In the genomic region with DNA sequence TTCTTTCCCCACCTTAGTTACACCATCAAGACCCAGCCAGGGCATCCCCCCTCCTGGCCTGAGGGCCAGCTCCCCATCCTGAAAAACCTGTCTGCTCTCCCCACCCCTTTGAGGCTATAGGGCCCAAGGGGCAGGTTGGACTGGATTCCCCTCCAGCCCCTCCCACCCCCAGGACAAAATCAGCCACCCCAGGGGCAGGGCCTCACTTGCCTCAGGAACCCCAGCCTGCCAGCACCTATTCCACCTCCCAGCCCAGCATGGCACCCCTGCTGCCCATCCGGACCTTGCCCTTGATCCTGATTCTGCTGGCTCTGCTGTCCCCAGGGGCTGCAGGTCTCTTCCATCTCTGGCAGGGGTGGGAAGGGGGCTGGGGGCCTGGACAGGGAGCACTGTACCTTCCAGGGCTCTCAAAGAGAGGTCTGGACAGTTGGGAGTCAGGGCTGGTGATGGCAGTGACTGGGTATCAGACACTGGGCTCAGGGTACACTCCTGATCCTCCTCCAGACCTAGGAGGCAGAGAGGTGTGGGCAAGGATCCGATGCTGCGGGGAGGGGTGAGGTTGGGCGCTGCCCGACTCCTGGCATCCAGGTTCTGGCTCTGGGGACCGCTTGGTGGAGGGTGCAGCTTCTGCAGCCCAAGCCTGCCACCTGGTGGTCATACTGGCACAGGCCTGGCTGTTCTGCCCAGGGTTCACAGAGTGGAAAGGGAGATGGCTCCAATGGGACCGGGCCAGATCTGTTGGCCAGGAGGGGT, we compare ENCODE assay signal across 8 cellular contexts. TPM values are rescaled to one million over a fixed set of nuclear protein-coding genes. Genes with fewer than 3 reads are reported as not detected.
A peak's percentile ranks its signal among the peaks of the same experiment; 100 is the strongest.
DNase-seq lines count a peak whose midpoint lies in the region; ATAC-seq and TF ChIP-seq lines count a peak whose summit lies in the region.

A gene (plus strand): TSS at position 205 of the 753 bp plus-strand sequence. CDS start 53 bp downstream, at position 258.

- H3K36me3 ChIP-seq in stomach = no peaks in the 10 kb centered on the region

- no peaks in the 10 kb centered on the region for H3K9me3 ChIP-seq in stomach

- H3K4me1 Mint-ChIP-seq in neural crest cell = peaks cover 10% of the 10 kb centered on the region

- TF ChIP-seq EP300 in stomach (IDR thresholded peaks at IDR 0.05) = no peak

- ATAC-seq in GM19043 (IDR thresholded peaks at IDR 0.05; ENCODE audit: low read depth, unreplicated experiment) = peak; percentile 64

- H3K27me3 ChIP-seq in stomach = peaks cover 0 to 22% (median 0%) of the 10 kb centered on the region in 3 donors

- no peaks in the 10 kb centered on the region for H3K9me3 Mint-ChIP-seq in neural crest cell

- H3K27me3 Mint-ChIP-seq in neural crest cell (ENCODE audit: low read depth) = peaks cover 40% of the 10 kb centered on the region

- H3K27ac ChIP-seq in stomach = no peak within 1 kb of the TSS

- H3K4me3 Mint-ChIP-seq in neural crest cell = no peak within 1 kb of the TSS

- H3K27ac Mint-ChIP-seq in neural crest cell (ENCODE audit: unreplicated experiment) = no peak within 1 kb of the TSS

- DNase-seq in AG09309 (ENCODE audit: low read depth) = peak; percentile 25
- DNase-seq in KG1 (lab: John Stamatoyannopoulos, UW) = peak; percentile 87
- peak; percentile 74 for DNase-seq in RPMI7951 (ENCODE audit: low read depth)
- peak; percentile 77 for DNase-seq in activated T-helper 1 cell treated with Interleukin-2 at 50 U/mL for 16 hours (ENCODE audit: low read depth)
- DNase-seq in fibroblast of peridontal ligament (ENCODE audit: extremely low read depth) = peak; percentile 71
- DNase-seq in neural crest cell (ENCODE audit: low read depth, low spot score) = peak; percentile 92
- peak; percentile 93 for DNase-seq in stomach

- TF ChIP-seq CTCF in AG09309 (IDR thresholded peaks at IDR 0.05; ENCODE audit: control insufficient read depth, insufficient read depth, low read depth, low read length, missing control alignments) (peak; percentile 97), neural crest cell (conservative IDR thresholded peaks at IDR 0.05) (peak; percentile 96), stomach (IDR thresholded peaks at IDR 0.05) (peak in 5 of 7 experiments; percentile 93 to 97 (median 96))

- intact Hi-C loops in stomach (cut with DNase I; ENCODE audit: low total_unique reads) = loop anchor here (5.0 kb wide), 1 partner anchor 264 kb away; no protein-coding TSS in a partner anchor

- no peak for TF ChIP-seq POLR2A in stomach (IDR thresholded peaks at IDR 0.05)

- no peaks in the 10 kb centered on the region for H3K4me1 ChIP-seq in stomach

- no peaks in the 10 kb centered on the region for H3K36me3 Mint-ChIP-seq in neural crest cell (ENCODE audit: low read depth)

- WGBS in stomach, 5 donors = 0 to 30% (median 3%) methylated on average over 1 to 7 of the region's 7 CpGs

- H3K4me3 ChIP-seq in AG09309 (ENCODE audit: control insufficient read depth, low read depth, low read length) (no peak within 1 kb of the TSS), stomach (no peak within 1 kb of the TSS)

RNA-seq across cellular contexts. Expression of the gene that starts here (rescaled TPM):
- not detected in 2 replicates for total RNA-seq in RPMI7951 (2014; rRNA removed; shearing (Covaris generic))
- not detected in 2 replicates for total RNA-seq in neural crest cell
- total RNA-seq in stomach = not detected
- polyA plus RNA-seq in stomach = under 1 TPM in 1 of 3 donors, not detected in 2; 0.50 TPM

Comparison
In these comparisons a context has a peak if more than half of its experiments do, and no peak if none do; other contexts are left out.
1. Peak in DNase-seq in RPMI7951; RNA of the gene not detected or under 1 TPM.
2. Peak in DNase-seq in neural crest cell; RNA of the gene not detected or under 1 TPM.
3. Peak in DNase-seq in stomach; RNA of the gene not detected or under 1 TPM.
4. DNase-seq: peak in every context shown above with its lines; median percentile 93 in stomach; 92 in neural crest cell; 87 in KG1; 77 in activated T-helper 1 cell treated with Interleukin-2 at 50 U/mL for 16 hours; 74 in RPMI7951; 71 in fibroblast of peridontal ligament; 25 in AG09309.